ENCODE assay signal across 11 cellular contexts in genomic region chr6:149854017-149854416, GRCh38. TPM values are rescaled to one million over a fixed set of nuclear protein-coding genes. Genes with fewer than 3 reads are reported as not detected.
DNase-seq lines count a peak whose midpoint lies in the region; ATAC-seq and TF ChIP-seq lines count a peak whose summit lies in the region.
"Not testable (repeated sequence)": the region's sequence is repeated elsewhere in the genome, so short reads cannot be mapped to it uniquely, and the experiment has no call there.
"Had no signal": no experiment of that assay in that cellular context is flagged by ENCODE, and none has a peak within 500 bp of the region (broad histone marks: within the 10 kb centered on the region; RNA-seq: fewer than 3 reads in every experiment).

No MANE protein-coding gene starts in this region.

- CTCF ChIA-PET in PC-9 (lab: Charles Lee): interaction anchor here (0.5 to 1.5 kb wide), 2 partner anchors 13 to 43 kb away, joined by 3 to 9 read pairs; no protein-coding TSS in a partner anchor

- peaks cover 75% of the 10 kb centered on the region for H3K4me1 Mint-ChIP-seq in chondrocyte (ENCODE audit: low read depth)
- H3K4me1 Mint-ChIP-seq in memory B cell: peaks cover 28% of the 10 kb centered on the region

- WGBS in GM23248 (ENCODE audit: low coverage in 1 of 2, low lambda C conversion rate in 2 of 2, missing lambda C conversion rate in 2 of 2), 2 experiments: 96 to 98% methylated on average over 4 of the region's 4 CpGs
- WGBS in urinary bladder: 94% methylated on average over 4 of the region's 4 CpGs

- H3K27ac ChIP-seq in GM23248 (peak overlapping the region; percentile 94), PC-9 (peak overlapping the region; percentile 96), VCaP (peak overlapping the region; percentile 93), fibroblast of lung (ENCODE audit: insufficient read depth, low read length) (peak overlapping the region; percentile 86), urinary bladder (ENCODE audit: low read depth) (peak overlapping the region; percentile 76)

- not testable (repeated sequence) for H3K9me3 ChIP-seq in GM23248 (ENCODE audit: low read depth); PC-9 (ENCODE audit: insufficient read depth, low read depth); fibroblast of lung (ENCODE audit: control insufficient read depth, insufficient read depth, low read depth, low read length); skeletal muscle satellite cell (replicated peaks; ENCODE audit: low read length)

- not testable (repeated sequence) for H3K4me3 ChIP-seq in GM23248; fibroblast of lung (replicated peaks in 1 of 4; ENCODE audit: control extremely low read depth in 1 of 4, insufficient read depth in 1 of 4, low read depth in 3 of 4, low read length in 4 of 4); skeletal muscle satellite cell (ENCODE audit: low read length); urinary bladder (ENCODE audit: low read depth, low read length)
- peak overlapping the region; percentile 45 for H3K4me3 ChIP-seq in PC-9

- H3K4me2 ChIP-seq in GM23248 (ENCODE audit: unreplicated experiment): peak overlapping the region; percentile 86
- H3K4me2 ChIP-seq in PC-9: peak overlapping the region; percentile 80
- not testable (repeated sequence) for H3K4me2 ChIP-seq in fibroblast of lung (ENCODE audit: extremely low read depth, insufficient read depth, low read length)
- peak overlapping the region; percentile 81 for H3K4me2 ChIP-seq in skeletal muscle satellite cell (ENCODE audit: low read length)

- not testable (repeated sequence) for H3K9me3 Mint-ChIP-seq in chondrocyte (ENCODE audit: low read depth); memory B cell

- peak overlapping the region; percentile 76 for H3K9ac ChIP-seq in GM23248
- not testable (repeated sequence) for H3K9ac ChIP-seq in fibroblast of lung (ENCODE audit: insufficient read depth, low read length); skeletal muscle satellite cell (ENCODE audit: low read depth, low read length)

- H3F3A ChIP-seq in GM23248 (ENCODE audit: insufficient read depth) (peaks cover 68% of the 10 kb centered on the region), PC-9 (ENCODE audit: insufficient read depth, low read depth) (peaks cover 54% of the 10 kb centered on the region)

- not testable (repeated sequence) for H4K20me1 ChIP-seq in GM23248 (ENCODE audit: insufficient read depth); PC-9 (ENCODE audit: insufficient read depth); fibroblast of lung (ENCODE audit: control insufficient read depth, extremely low read depth, insufficient read depth, low read length)

- H3K36me3 Mint-ChIP-seq in chondrocyte (ENCODE audit: low read depth); memory B cell: not testable (repeated sequence)

- H3K4me1 ChIP-seq in GM23248 (ENCODE audit: insufficient read depth) (peaks cover 69% of the 10 kb centered on the region), PC-9 (replicated peaks; ENCODE audit: insufficient read depth) (peaks cover 81% of the 10 kb centered on the region), fibroblast of lung (ENCODE audit: control insufficient read depth, extremely low read depth, insufficient read depth, low read length) (peaks cover 23% of the 10 kb centered on the region), skeletal muscle satellite cell (ENCODE audit: control insufficient read depth, insufficient read depth, low read length) (peaks cover 63% of the 10 kb centered on the region)
- not testable (repeated sequence) for H3K4me1 ChIP-seq in urinary bladder (ENCODE audit: insufficient read depth)

- H3K27me3 ChIP-seq in GM23248 (replicated peaks; ENCODE audit: insufficient read depth); PC-9 (ENCODE audit: insufficient read depth, low read depth); fibroblast of lung (ENCODE audit: control insufficient read depth, insufficient read depth, low read length); skeletal muscle satellite cell (ENCODE audit: control insufficient read depth, insufficient read depth, low read length): not testable (repeated sequence)

- not testable (repeated sequence) for H3K27me3 Mint-ChIP-seq in chondrocyte (ENCODE audit: low read depth); memory B cell

- H3K79me2 ChIP-seq in GM23248 (ENCODE audit: insufficient read depth) (peaks cover 79% of the 10 kb centered on the region), PC-9 (ENCODE audit: low read depth) (peaks cover 70% of the 10 kb centered on the region), fibroblast of lung (ENCODE audit: control insufficient read depth, insufficient read depth, low read length) (peaks cover 28% of the 10 kb centered on the region)

- not testable (repeated sequence) for BruUV-seq in PC-9 (replicated peaks; lab: Mats Ljungman, UMichigan)

- in situ Hi-C loops in GM23248 (cut with MboI): not testable (repeated sequence)

- peak overlapping the region; percentile 96 for H3K27ac Mint-ChIP-seq in chondrocyte (ENCODE audit: unreplicated experiment)
- not testable (repeated sequence) for H3K27ac Mint-ChIP-seq in memory B cell

- POLR2A ChIA-PET in PC-9 (lab: Charles Lee; ENCODE audit: unreplicated experiment): interaction anchor here (0.6 kb wide), 2 partner anchors 135 to 137 kb away, joined by 3 read pairs; no protein-coding TSS in a partner anchor

- H3K36me3 ChIP-seq in GM23248 (ENCODE audit: low read depth); fibroblast of lung (ENCODE audit: control insufficient read depth, insufficient read depth, low read length); skeletal muscle satellite cell (ENCODE audit: insufficient read depth, low read length); urinary bladder (ENCODE audit: insufficient read depth): not testable (repeated sequence)
- H3K36me3 ChIP-seq in PC-9 (ENCODE audit: low read depth): peaks cover 14% of the 10 kb centered on the region; the same call in 1 of the 2 replicates

- not testable (repeated sequence) for TF ChIP-seq CTCF in PC-9 (conservative IDR thresholded peaks at IDR 0.05); VCaP (conservative IDR thresholded peaks at IDR 0.05); chondrocyte (IDR thresholded peaks at IDR 0.05); fibroblast of lung (conservative IDR thresholded peaks at IDR 0.05 in 1 of 2, IDR thresholded peaks at IDR 0.05 in 1 of 2; ENCODE audit: low read depth in 1 of 2, low read length in 2 of 2)

- not testable (repeated sequence) for ATAC-seq in memory B cell (ENCODE audit: low read depth)

- DNase-seq in GM23248; PC-9; chondrocyte (ENCODE audit: low spot score); fibroblast of lung (ENCODE audit: low read depth in 2 of 2); memory B cell (ENCODE audit: low spot score in 2 of 2): not testable (repeated sequence)

- not testable (repeated sequence) for H2AFZ ChIP-seq in GM23248; PC-9; fibroblast of lung (ENCODE audit: low read length)

- H3K9me2 ChIP-seq in GM23248 (ENCODE audit: insufficient read depth); PC-9 (ENCODE audit: insufficient read depth): not testable (repeated sequence)

- not testable (repeated sequence) for H3K4me3 Mint-ChIP-seq in chondrocyte (ENCODE audit: unreplicated experiment)
- peak overlapping the region; percentile 11 for H3K4me3 Mint-ChIP-seq in memory B cell

- intact Hi-C loops in PC-9 (cut with micrococcal nuclease; ENCODE audit: unreplicated experiment): not testable (repeated sequence)

RNA-seq across cellular contexts. Expression of gene LRP11, which starts 10.1 kb away (rescaled TPM):
- 108 and 168 TPM in 2 replicates for total RNA-seq in GM23248 (2014; rRNA removed; shearing (Covaris generic))
- 44.9 and 50.3 TPM in 2 replicates for polyA plus RNA-seq in GM23248 (2016; fragmentation: Nextera tagmentation; extraction: Ambion mirVana)
- 33.8 and 38.6 TPM in 2 replicates for total RNA-seq in PC-9 (2021)
- 61.4 to 81.7 TPM (median 61.9 TPM) in 3 replicates for total RNA-seq in chondrocyte
- 54.7 and 89.5 TPM in 2 replicates for total RNA-seq in fibroblast of lung
- polyA plus RNA-seq in fibroblast of lung: 43.3 and 58.4 TPM in 2 replicates
- polyA plus RNA-seq in fibroblast of lung (2012): 31.4 and 42.5 TPM in 2 replicates
- 82.3 and 116 TPM in 2 replicates for polyA minus RNA-seq in fibroblast of lung (ENCODE audit: low replicate concordance)
- 30.6 and 34.7 TPM in 2 replicates for total RNA-seq in skeletal muscle satellite cell (2012; rRNA removed)
- 50.2 TPM for total RNA-seq in urinary bladder
- polyA plus RNA-seq in urinary bladder: 26.6 TPM

RNA-seq across cellular contexts. Expression of gene RAET1E, which starts 43.9 kb away (rescaled TPM):
- total RNA-seq in GM23248 (2014; rRNA removed; shearing (Covaris generic)): 8.6 and 10.4 TPM in 2 replicates
- polyA plus RNA-seq in GM23248 (2016; fragmentation: Nextera tagmentation; extraction: Ambion mirVana) (8.1 and 8.8 TPM in 2 replicates), fibroblast of lung (0.12 and 0.70 TPM in 2 replicates), urinary bladder (0.99 TPM)
- total RNA-seq in PC-9 (2021) (0.20 TPM in 1 of 2 replicates, not detected in the other), chondrocyte (not detected in 3 replicates), fibroblast of lung (0.51 and 1.5 TPM in 2 replicates), urinary bladder (0.74 TPM)
- 0.13 and 0.89 TPM in 2 replicates for polyA plus RNA-seq in fibroblast of lung (2012)
- 0.63 TPM in 1 of 2 replicates, not detected in the other for polyA minus RNA-seq in fibroblast of lung (ENCODE audit: low replicate concordance)
- total RNA-seq in skeletal muscle satellite cell (2012; rRNA removed): 1.1 and 3.5 TPM in 2 replicates
- total RNA-seq: CD8-positive, alpha-beta memory T cell; Peyer's patch had no signal
- polyA plus RNA-seq: CD14-positive monocyte; CD8-positive, alpha-beta memory T cell had no signal
